In the genomic region with DNA sequence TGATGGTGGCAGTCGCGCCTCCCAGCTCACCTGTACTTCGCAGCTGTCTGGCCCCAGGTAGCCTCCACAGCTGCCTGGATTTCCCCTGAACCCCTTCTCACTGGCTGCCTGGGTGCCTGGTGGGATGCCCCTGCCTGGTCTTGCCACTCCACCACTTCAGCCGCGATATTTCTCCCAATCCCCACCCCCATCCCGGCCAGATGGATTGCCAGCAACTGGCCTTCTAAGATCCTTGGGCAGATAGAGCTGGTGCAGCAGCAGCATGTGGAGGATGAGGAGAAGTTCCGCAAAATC, we compare ENCODE assay signal across 18 cellular contexts. TPM values are rescaled to one million over a fixed set of nuclear protein-coding genes. Genes with fewer than 3 reads are reported as not detected.
DNase-seq lines count a peak whose midpoint lies in the region; ATAC-seq, FAIRE-seq and TF ChIP-seq lines count a peak whose summit lies in the region.
"Had no signal": no experiment of that assay in that cellular context is flagged by ENCODE, and none has a peak within 500 bp of the region (broad histone marks: within the 10 kb centered on the region; RNA-seq: fewer than 3 reads in every experiment).

No MANE protein-coding gene starts in this region.

- TF ChIP-seq POLR2A in heart left ventricle (IDR thresholded peaks at IDR 0.05): no peak

- H3K4me3 ChIP-seq in heart left ventricle (no peak overlapping the region), right atrium auricular region (no peak overlapping the region), kidney (ENCODE audit: low read length in 2 of 2) (no peak overlapping the region)
- H3K4me3 ChIP-seq in BLaER1 treated with 17β-estradiol and CSF1 and Interleukin-3, amounts not matched to agents 10 nM and 100 nM: no peak overlapping the region
- H3K4me3 ChIP-seq: GM23248, HAP-1 had no signal

- ATAC-seq in heart left ventricle (no peak), GM21825 (IDR thresholded peaks at IDR 0.05; ENCODE audit: unreplicated experiment) (no peak)

- H3K4me1 ChIP-seq in heart left ventricle (peaks cover 0 to 9% (median under 1%) of the 10 kb centered on the region in 12 donors), right atrium auricular region (no peaks in the 10 kb centered on the region), kidney (ENCODE audit: control insufficient read depth in 1 of 2, insufficient read depth in 1 of 2, low read depth in 1 of 2, low read length in 2 of 2) (no peaks in the 10 kb centered on the region)
- peaks cover 0 to 32% (median 25%) of the 10 kb centered on the region in 10 experiments; a peak in 16 of 20 replicates for H3K4me1 ChIP-seq in BLaER1 treated with 17β-estradiol and CSF1 and Interleukin-3, amounts not matched to agents 10 nM and 100 nM
- H3K4me1 ChIP-seq: HAP-1 had no signal

- H3K36me3 ChIP-seq in heart left ventricle (peaks cover 0 to 70% (median 16%) of the 10 kb centered on the region in 9 donors), right atrium auricular region (no peaks in the 10 kb centered on the region), kidney (ENCODE audit: control insufficient read depth in 1 of 2, insufficient read depth in 2 of 2, low read length in 2 of 2) (peaks cover 13 to 25% of the 10 kb centered on the region in 2 donors)
- peaks cover 16 to 94% (median 49%) of the 10 kb centered on the region in 11 experiments; a peak in 20 of 22 replicates for H3K36me3 ChIP-seq in BLaER1 treated with 17β-estradiol and CSF1 and Interleukin-3, amounts not matched to agents 10 nM and 100 nM
- H3K36me3 ChIP-seq: HAP-1 had no signal

- H3K4me2 ChIP-seq in BLaER1 treated with 17β-estradiol and CSF1 and Interleukin-3, amounts not matched to agents 10 nM and 100 nM: peak overlapping the region in 7 of 11 experiments; percentile 33 to 69 (median 58); a peak in 10 of 22 replicates

- TF ChIP-seq CTCF in heart left ventricle (IDR thresholded peaks at IDR 0.05): no peak
- no peak for TF ChIP-seq CTCF in right atrium auricular region (IDR thresholded peaks at IDR 0.05)
- TF ChIP-seq CTCF in kidney (IDR thresholded peaks at IDR 0.05; ENCODE audit: borderline replicate concordance, extremely low read depth, insufficient read depth): no peak

- 91 to 96% (median 94%) methylated on average over 7 of the region's 7 CpGs for WGBS in heart left ventricle, 4 donors

- H3K27ac ChIP-seq in heart left ventricle (no peak overlapping the region), right atrium auricular region (no peak overlapping the region), kidney (ENCODE audit: low read depth in 2 of 2, low read length in 2 of 2) (no peak overlapping the region)
- peak overlapping the region in 4 of 11 experiments; percentile 6 to 67 (median 34); a peak in 5 of 22 replicates for H3K27ac ChIP-seq in BLaER1 treated with 17β-estradiol and CSF1 and Interleukin-3, amounts not matched to agents 10 nM and 100 nM
- H3K27ac ChIP-seq: GM23248 had no signal

- H4K20me1 ChIP-seq in BLaER1 treated with 17β-estradiol and CSF1 and Interleukin-3, amounts not matched to agents 10 nM and 100 nM: peaks cover 0 to 5% (median 0%) of the 10 kb centered on the region in 11 experiments; a peak in 2 of 22 replicates

- no peak for FAIRE-seq in kidney (lab: Jason Lieb, UNC)
- FAIRE-seq: G401.6, GM12891, GM19239 had no signal

- peak overlapping the region in 2 of 11 experiments; percentile 41 to 47; a peak in 3 of 22 replicates for H3K9ac ChIP-seq in BLaER1 treated with 17β-estradiol and CSF1 and Interleukin-3, amounts not matched to agents 10 nM and 100 nM
- no peak overlapping the region for H3K9ac ChIP-seq in kidney (ENCODE audit: low read length in 2 of 2)
- H3K9ac ChIP-seq: GM23248 had no signal

- intact Hi-C loops in heart left ventricle (cut with DNase I): no loop called here
- intact Hi-C loops in kidney (cut with DNase I): no loop called here
- intact Hi-C loops in posterior vena cava (cut with DNase I): no loop called here

- H3K9me3 ChIP-seq in heart left ventricle: no peaks in the 10 kb centered on the region
- H3K9me3 ChIP-seq in right atrium auricular region: no peaks in the 10 kb centered on the region
- no peaks in the 10 kb centered on the region for H3K9me3 ChIP-seq in BLaER1 treated with 17β-estradiol and CSF1 and Interleukin-3, amounts not matched to agents 10 nM and 100 nM (replicated peaks in 1 of 11)
- no peaks in the 10 kb centered on the region for H3K9me3 ChIP-seq in kidney (ENCODE audit: control insufficient read depth in 1 of 2, low read length in 2 of 2)
- H3K9me3 ChIP-seq: HAP-1 had no signal

- DNase-seq in heart left ventricle (peak in 3 of 5 donors; percentile 7 to 23 (median 18)), right atrium auricular region (ENCODE audit: low spot score) (no peak), kidney (peak; percentile 41), posterior vena cava (ENCODE audit: low spot score) (peak; percentile 55), NCI-H1092 treated with DMSO at 0.1 percent for 48 hours (lab: John Stamatoyannopoulos, UW) (no peak), DMS79 (lab: John Stamatoyannopoulos, UW) (no peak)
- DNase-seq: 8988T; C1 segment of cervical spinal cord; CD4-positive, CD25-positive, alpha-beta regulatory T cell; COR-L47; DMS 273 treated with DMSO at 0.1 percent for 48 hours; GM23248 had no signal

- no peaks in the 10 kb centered on the region for H3K27me3 ChIP-seq in heart left ventricle
- no peaks in the 10 kb centered on the region for H3K27me3 ChIP-seq in right atrium auricular region
- no peaks in the 10 kb centered on the region for H3K27me3 ChIP-seq in BLaER1 treated with 17β-estradiol and CSF1 and Interleukin-3, amounts not matched to agents 10 nM and 100 nM

RNA-seq across cellular contexts. Expression of a gene that starts 35.6 kb away (rescaled TPM):
- total RNA-seq in heart left ventricle: 1 to 10 TPM in 8 of 9 donors, under 1 TPM in 1; 0.95 to 6.6 (median 2.8) TPM
- polyA plus RNA-seq in heart left ventricle: 1 to 10 TPM; 1.2 to 3.8 TPM
- 1 to 10 TPM; 1.5 to 2.5 TPM for total RNA-seq in right atrium auricular region
- total RNA-seq in kidney: 12.1 TPM
- polyA plus RNA-seq in kidney (ENCODE audit: insufficient read depth, low read depth, low replicate concordance): 1.7 TPM
- total RNA-seq in posterior vena cava: 1 to 10 TPM; 7.2 to 9.4 TPM

RNA-seq across cellular contexts. Expression of a gene that starts 58.1 kb away (rescaled TPM):
- total RNA-seq in heart left ventricle: 10 to 100 TPM; 50.0 to 75.9 (median 55.1) TPM
- 10 to 100 TPM; 40.3 to 78.9 TPM for polyA plus RNA-seq in heart left ventricle
- 10 to 100 TPM; 38.8 to 53.9 TPM for total RNA-seq in right atrium auricular region
- 72.5 TPM for total RNA-seq in kidney
- 61.6 TPM for polyA plus RNA-seq in kidney (ENCODE audit: insufficient read depth, low read depth, low replicate concordance)
- total RNA-seq in posterior vena cava: 10 to 100 TPM; 53.0 to 55.1 TPM

RNA-seq across cellular contexts. Expression of a gene that starts 58.8 kb away (rescaled TPM):
- total RNA-seq in heart left ventricle (10 to 100 TPM; 10.8 to 27.6 (median 16.4) TPM), right atrium auricular region (10 to 100 TPM; 10.1 to 17.6 TPM), kidney (8.8 TPM), posterior vena cava (1 to 10 TPM; 6.4 to 9.2 TPM)
- polyA plus RNA-seq in heart left ventricle (1 to 10 TPM; 4.0 to 4.2 TPM), kidney (ENCODE audit: insufficient read depth, low read depth, low replicate concordance) (3.9 TPM)

Comparison
In these comparisons a context has a peak if more than half of its experiments do, and no peak if none do; other contexts are left out.
1. DNase-seq: peak in heart left ventricle (3 of 5), kidney (single experiment) and posterior vena cava (single experiment); none in right atrium auricular region (single experiment), NCI-H1092 treated with DMSO at 0.1 percent for 48 hours (single experiment) and DMS79 (single experiment).